Comparison of ENCODE assay signal across 9 cellular contexts in the genomic region with DNA sequence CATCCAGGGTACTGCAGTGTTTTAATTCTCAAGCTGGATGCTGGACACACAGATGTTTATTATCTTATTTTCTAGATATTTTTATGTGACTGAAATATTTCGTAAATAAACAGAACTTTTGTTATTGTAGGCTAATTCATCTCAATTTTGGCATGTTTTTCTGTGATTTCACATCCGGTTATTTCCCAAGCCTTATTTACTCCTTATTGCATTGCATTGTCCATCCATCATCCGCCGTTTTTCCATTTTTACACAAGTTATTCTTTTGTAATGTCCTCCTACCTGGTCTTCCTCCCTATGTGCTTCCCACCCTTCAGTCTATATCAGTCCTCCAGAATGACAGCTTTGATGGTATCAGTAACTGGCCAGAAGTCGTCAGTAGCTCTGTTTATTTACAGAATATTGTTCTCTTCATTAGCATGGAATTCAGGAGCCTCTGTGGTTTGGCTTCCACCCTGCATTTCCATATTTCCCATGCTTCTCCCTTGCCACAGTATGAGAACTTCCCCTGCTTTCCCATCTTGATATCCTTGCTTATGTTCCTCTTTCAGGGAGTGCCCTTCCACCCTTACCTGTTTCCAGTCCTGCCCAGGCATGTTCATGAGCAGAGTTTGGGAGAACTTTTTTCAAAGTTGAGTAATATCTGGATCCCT. TPM values are rescaled to one million over a fixed set of nuclear protein-coding genes. Genes with fewer than 3 reads are reported as not detected.
DNase-seq lines count a peak whose midpoint lies in the region; ATAC-seq and TF ChIP-seq lines count a peak whose summit lies in the region.
"Had no signal": no experiment of that assay in that cellular context is flagged by ENCODE, and none has a peak within 500 bp of the region (broad histone marks: within the 10 kb centered on the region; RNA-seq: fewer than 3 reads in every experiment).

No MANE protein-coding gene starts in this region.

- no peak overlapping the region for H3K4me3 Mint-ChIP-seq in progenitor cell of endocrine pancreas (ENCODE audit: low read depth)
- peak overlapping the region in 4 of 10 donors; percentile 13 to 57 (median 26) for H3K4me3 Mint-ChIP-seq in naive thymus-derived CD4-positive, alpha-beta T cell

- no peak for TF ChIP-seq CTCF in progenitor cell of endocrine pancreas (IDR thresholded peaks at IDR 0.05; ENCODE audit: unreplicated experiment)
- no peak for TF ChIP-seq CTCF in GM13977 (IDR thresholded peaks at IDR 0.05; ENCODE audit: extremely low read depth, insufficient read depth, missing control alignments)

- H3K27me3 ChIP-seq in duodenal mucosa (ENCODE audit: control insufficient read depth in 1 of 2, insufficient read depth in 2 of 2, low read length in 2 of 2) = no peaks in the 10 kb centered on the region
- H3K27me3 ChIP-seq in naive thymus-derived CD4-positive, alpha-beta T cell (ENCODE audit: control insufficient read depth in 2 of 2, insufficient read depth in 2 of 2, low read length in 2 of 2) = no peaks in the 10 kb centered on the region
- H3K27me3 ChIP-seq: adrenal gland, stomach had no signal

- DNase-seq in HT1080 (ENCODE audit: low read depth) (peak; percentile 26), progenitor cell of endocrine pancreas (ENCODE audit: low spot score, unreplicated experiment) (no peak), GM13977 (ENCODE audit: low spot score) (no peak)
- DNase-seq in naive thymus-derived CD4-positive, alpha-beta T cell = no peak
- DNase-seq: adrenal gland, stomach had no signal

- peaks cover 4 to 7% of the 10 kb centered on the region in 2 donors for H3K4me1 ChIP-seq in duodenal mucosa (ENCODE audit: control insufficient read depth in 1 of 2, insufficient read depth in 2 of 2, low read length in 2 of 2)
- no peaks in the 10 kb centered on the region for H3K4me1 ChIP-seq in naive thymus-derived CD4-positive, alpha-beta T cell (ENCODE audit: control insufficient read depth in 2 of 2, insufficient read depth in 2 of 2, low read length in 2 of 2)

- no peaks in the 10 kb centered on the region for H3K36me3 Mint-ChIP-seq in progenitor cell of endocrine pancreas (ENCODE audit: insufficient read depth)
- H3K36me3 Mint-ChIP-seq in naive thymus-derived CD4-positive, alpha-beta T cell = no peaks in the 10 kb centered on the region

- POLR2A ChIA-PET in naive thymus-derived CD4-positive, alpha-beta T cell (lab: Charles Lee) = no interaction called here

- no peak overlapping the region for H3K4me3 ChIP-seq in duodenal mucosa (ENCODE audit: low read depth in 1 of 2, low read length in 2 of 2)
- H3K4me3 ChIP-seq in naive thymus-derived CD4-positive, alpha-beta T cell (ENCODE audit: low read length) = no peak overlapping the region
- H3K4me3 ChIP-seq: adrenal gland, stomach had no signal

- in situ Hi-C loops in GM13977 (cut with MboI; ENCODE audit: low pct_unique_long_range_greater_than_20kb, low sequenced_read_pairs, unreplicated experiment) = no loop called here

- no peaks in the 10 kb centered on the region for H3K27me3 Mint-ChIP-seq in progenitor cell of endocrine pancreas
- peaks cover 0 to 11% (median 0%) of the 10 kb centered on the region in 5 donors for H3K27me3 Mint-ChIP-seq in naive thymus-derived CD4-positive, alpha-beta T cell

- no peaks in the 10 kb centered on the region for H3K9me3 ChIP-seq in duodenal mucosa (ENCODE audit: control insufficient read depth in 1 of 2, low read length in 2 of 2)
- H3K9me3 ChIP-seq in naive thymus-derived CD4-positive, alpha-beta T cell (ENCODE audit: control insufficient read depth in 2 of 3, low read length in 3 of 3) = no peaks in the 10 kb centered on the region
- H3K9me3 ChIP-seq: adrenal gland, stomach had no signal

- CTCF ChIA-PET in naive thymus-derived CD4-positive, alpha-beta T cell (lab: Charles Lee) = no interaction called here

- H3K9me3 Mint-ChIP-seq in progenitor cell of endocrine pancreas (ENCODE audit: low read depth) = no peaks in the 10 kb centered on the region
- H3K9me3 Mint-ChIP-seq in naive thymus-derived CD4-positive, alpha-beta T cell = no peaks in the 10 kb centered on the region

- no peak overlapping the region for H3K9ac ChIP-seq in duodenal mucosa (ENCODE audit: low read depth in 1 of 2, low read length in 2 of 2)

- intact Hi-C loops in naive thymus-derived CD4-positive, alpha-beta T cell (cut with micrococcal nuclease) = loop anchor here in 1 of 2 donors (10.0 kb wide), 1 partner anchor 856 kb away; no protein-coding TSS in a partner anchor

- peak; percentile 23 for ATAC-seq in GM18519 (IDR thresholded peaks at IDR 0.05; ENCODE audit: low FRiP score, unreplicated experiment)
- no peak for ATAC-seq in HG02642 (IDR thresholded peaks at IDR 0.05; ENCODE audit: poor library complexity, unreplicated experiment)
- no peak for ATAC-seq in naive thymus-derived CD4-positive, alpha-beta T cell

- peaks cover 37% of the 10 kb centered on the region for H3K4me1 Mint-ChIP-seq in progenitor cell of endocrine pancreas (ENCODE audit: low read depth)
- H3K4me1 Mint-ChIP-seq in naive thymus-derived CD4-positive, alpha-beta T cell = peaks cover 1 to 20% (median 16%) of the 10 kb centered on the region in 7 donors

- H3K36me3 ChIP-seq in duodenal mucosa (ENCODE audit: control insufficient read depth in 1 of 2, insufficient read depth in 2 of 2, low read length in 2 of 2) = no peaks in the 10 kb centered on the region
- no peaks in the 10 kb centered on the region for H3K36me3 ChIP-seq in naive thymus-derived CD4-positive, alpha-beta T cell (ENCODE audit: control insufficient read depth in 2 of 3, insufficient read depth in 3 of 3, low read length in 3 of 3)
- H3K36me3 ChIP-seq: adrenal gland, stomach had no signal

- peak overlapping the region; percentile 8 for H3K27ac ChIP-seq in duodenal mucosa (ENCODE audit: low read depth, low read length)
- no peak overlapping the region for H3K27ac ChIP-seq in naive thymus-derived CD4-positive, alpha-beta T cell (ENCODE audit: low read depth, low read length)

- H3K27ac Mint-ChIP-seq in progenitor cell of endocrine pancreas = peak overlapping the region; percentile 54
- no peak overlapping the region for H3K27ac Mint-ChIP-seq in naive thymus-derived CD4-positive, alpha-beta T cell

RNA-seq across cellular contexts. Expression of a gene that starts 16.1 kb away (rescaled TPM):
- total RNA-seq in HT1080 (2014; rRNA removed; shearing (Covaris generic)) = 25.7 and 36.2 TPM in 2 replicates
- 22.0 and 22.2 TPM in 2 replicates for polyA plus RNA-seq in HT1080 (2015; cell fraction: cytosol; rRNA removed)
- 21.2 and 25.3 TPM in 2 replicates for polyA plus RNA-seq in HT1080 (2015; cell fraction: nucleus; rRNA removed)
- total RNA-seq in progenitor cell of endocrine pancreas = 49.7 and 50.8 TPM in 2 replicates
- 1 to 10 TPM in 4 of 5 experiments, under 1 TPM in 1; 0.60 to 3.4 (median 2.4) TPM for total RNA-seq in naive thymus-derived CD4-positive, alpha-beta T cell
- 1 to 10 TPM; 6.7 to 9.7 TPM for polyA plus RNA-seq in naive thymus-derived CD4-positive, alpha-beta T cell
